In the genomic region with DNA sequence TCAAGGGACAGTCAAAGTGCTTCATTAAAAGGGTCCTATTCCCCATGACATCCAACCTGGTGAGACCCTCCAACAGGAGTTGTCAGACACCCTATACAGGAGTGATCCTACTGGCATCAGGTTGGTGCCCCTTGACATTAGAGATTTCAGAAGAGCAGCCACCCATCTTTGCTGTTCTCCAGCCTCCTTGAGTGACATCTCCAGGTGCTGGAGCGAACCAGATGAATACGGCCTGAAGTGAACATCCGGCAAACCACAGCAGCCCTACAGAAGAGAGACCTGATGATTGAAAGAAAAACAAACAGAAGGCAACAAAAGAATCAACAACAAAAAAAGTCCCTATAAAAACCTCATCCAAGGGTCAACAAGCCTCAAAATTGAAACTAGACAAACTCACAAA, we compare ENCODE assay signal across 25 cellular contexts.
"Had no signal": no experiment of that assay in that cellular context is flagged by ENCODE, and none has a peak within 500 bp of the region (broad histone marks: within the 10 kb centered on the region; RNA-seq: fewer than 3 reads in every experiment).

No MANE protein-coding gene starts in this region.

- H3K27me3 ChIP-seq: colonic mucosa, esophagus muscularis mucosa, esophagus squamous epithelium, foreskin keratinocyte, gastrocnemius medialis, gastroesophageal sphincter had no signal

- H3K9me3 ChIP-seq: colonic mucosa, esophagus squamous epithelium, gastrocnemius medialis had no signal

- H3K4me3 Mint-ChIP-seq: dendritic cell treated with granulocyte-macrophage colony-stimulating factor and Interleukin-4, amounts not matched to agents 40 ng/mL and 50 ng/mL, for 4 days; effector memory CD8-positive, alpha-beta T cell; endodermal cell had no signal

- H3K27ac Mint-ChIP-seq: dendritic cell treated with granulocyte-macrophage colony-stimulating factor and Interleukin-4, amounts not matched to agents 40 ng/mL and 50 ng/mL, for 4 days; effector memory CD8-positive, alpha-beta T cell; endodermal cell had no signal

- DNase-seq: colonic mucosa; cortex of kidney; dermis blood vessel endothelial cell; dorsolateral prefrontal cortex; effector CD4-positive, alpha-beta T cell; effector CD8-positive, alpha-beta T cell; effector memory CD4-positive, alpha-beta T cell; effector memory CD8-positive, alpha-beta T cell; endodermal cell; erythroblast; esophagus squamous epithelium; foreskin fibroblast; foreskin keratinocyte; foreskin melanocyte; gastrocnemius medialis; glutamatergic neuron; head of caudate nucleus; heart left ventricle; heart right ventricle had no signal

- H3K4me1 ChIP-seq: colonic mucosa, esophagus muscularis mucosa, esophagus squamous epithelium, foreskin keratinocyte, gastrocnemius medialis, gastroesophageal sphincter, heart left ventricle, heart right ventricle had no signal

- H3K27me3 Mint-ChIP-seq: dendritic cell treated with granulocyte-macrophage colony-stimulating factor and Interleukin-4, amounts not matched to agents 40 ng/mL and 50 ng/mL, for 4 days; effector memory CD8-positive, alpha-beta T cell had no signal

- H3K36me3 ChIP-seq: colonic mucosa, esophagus muscularis mucosa, esophagus squamous epithelium, gastrocnemius medialis, gastroesophageal sphincter, heart left ventricle, heart right ventricle had no signal

- H3K27ac ChIP-seq: colonic mucosa, coronary artery, dorsolateral prefrontal cortex, epithelial cell of prostate, esophagus muscularis mucosa, esophagus squamous epithelium, foreskin keratinocyte, gastrocnemius medialis, gastroesophageal sphincter, heart left ventricle, heart right ventricle had no signal

- ATAC-seq: effector memory CD8-positive, alpha-beta T cell; esophagus mucosa; foreskin keratinocyte; gastrocnemius medialis; gastroesophageal sphincter; heart left ventricle; heart right ventricle had no signal

- H3K4me1 Mint-ChIP-seq: endodermal cell had no signal

- H3K9me3 Mint-ChIP-seq: effector memory CD8-positive, alpha-beta T cell had no signal

- H3K4me3 ChIP-seq: colonic mucosa, coronary artery, dorsolateral prefrontal cortex, esophagus muscularis mucosa, esophagus squamous epithelium, gastrocnemius medialis, gastroesophageal sphincter, heart left ventricle, heart right ventricle had no signal
